8 cellular contexts compared by ENCODE assay signal in genomic region chr16:5025171-5025632, GRCh38. TPM values are rescaled to one million over a fixed set of nuclear protein-coding genes. Genes with fewer than 3 reads are reported as not detected.
DNase-seq lines count a peak whose midpoint lies in the region; ATAC-seq and TF ChIP-seq lines count a peak whose summit lies in the region.

No MANE protein-coding gene starts in this region.

- H3K36me3 Mint-ChIP-seq in activated CD8-positive, alpha-beta T cell treated with anti-CD3 and anti-CD28 coated beads for 36 hours (ENCODE audit: low read depth), result no peaks in the 10 kb centered on the region
- H3K36me3 Mint-ChIP-seq in activated CD8-positive, alpha-beta T cell treated with anti-CD3 and anti-CD28 coated beads, Interleukin-2, amount 10 ng/mL, durations not matched to agents 7 days and 5 days (ENCODE audit: low read depth), result no peaks in the 10 kb centered on the region

- H3K27ac ChIP-seq in spleen (no peak overlapping the region), upper lobe of left lung (no peak overlapping the region)

- H3K27me3 ChIP-seq in spleen (replicated peaks in 1 of 7), result no peaks in the 10 kb centered on the region
- H3K27me3 ChIP-seq in upper lobe of left lung, result no peaks in the 10 kb centered on the region

- H3K9me3 ChIP-seq in spleen (no peaks in the 10 kb centered on the region), upper lobe of left lung (no peaks in the 10 kb centered on the region)

- DNase-seq in activated CD8-positive, alpha-beta T cell treated with anti-CD3 and anti-CD28 coated beads for 36 hours, result peak; percentile 24
- DNase-seq in activated CD8-positive, alpha-beta T cell treated with anti-CD3 and anti-CD28 coated beads, Interleukin-2, amount 10 ng/mL, durations not matched to agents 7 days and 5 days, result no peak
- DNase-seq in NCI-H82 (lab: John Stamatoyannopoulos, UW) (peak; percentile 77), fibroblast of pulmonary artery (ENCODE audit: low read depth) (peak; percentile 23), superior temporal gyrus (ENCODE audit: extremely low spot score) (peak; percentile 87), spleen (no peak), upper lobe of left lung (no peak)

- POLR2A ChIA-PET in activated CD8-positive, alpha-beta T cell treated with anti-CD3 and anti-CD28 coated beads for 36 hours (lab: Charles Lee), result no interaction called here
- POLR2A ChIA-PET in activated CD8-positive, alpha-beta T cell treated with anti-CD3 and anti-CD28 coated beads, Interleukin-2, amount 10 ng/mL, durations not matched to agents 7 days and 5 days (lab: Charles Lee), result no interaction called here

- no peak overlapping the region for H3K27ac Mint-ChIP-seq in activated CD8-positive, alpha-beta T cell treated with anti-CD3 and anti-CD28 coated beads for 36 hours
- H3K27ac Mint-ChIP-seq in activated CD8-positive, alpha-beta T cell treated with anti-CD3 and anti-CD28 coated beads, Interleukin-2, amount 10 ng/mL, durations not matched to agents 7 days and 5 days, result no peak overlapping the region

- TF ChIP-seq CTCF in activated CD8-positive, alpha-beta T cell treated with anti-CD3 and anti-CD28 coated beads for 36 hours (IDR thresholded peaks at IDR 0.05), result no peak
- TF ChIP-seq CTCF in fibroblast of pulmonary artery (IDR thresholded peaks at IDR 0.05; ENCODE audit: low read length, missing control alignments) (peak; percentile 33), spleen (IDR thresholded peaks at IDR 0.05 in 8 of 11, conservative IDR thresholded peaks at IDR 0.05 in 3 of 11) (peak in 2 of 11 experiments; percentile 8 to 38), upper lobe of left lung (IDR thresholded peaks at IDR 0.05) (no peak)

- intact Hi-C loops in activated CD8-positive, alpha-beta T cell treated with anti-CD3 and anti-CD28 coated beads for 36 hours (cut with micrococcal nuclease), result no loop called here
- intact Hi-C loops in spleen (cut with DNase I; ENCODE audit: low total_unique reads), result no loop called here

- CTCF ChIA-PET in activated CD8-positive, alpha-beta T cell treated with anti-CD3 and anti-CD28 coated beads for 36 hours (lab: Charles Lee), result interaction anchor here (1.1 to 2.0 kb wide), 2 partner anchors 8 to 475 kb away, joined by 3 to 4 read pairs; partner anchors contain the start of gene NAGPA
- CTCF ChIA-PET in activated CD8-positive, alpha-beta T cell treated with anti-CD3 and anti-CD28 coated beads, Interleukin-2, amount 10 ng/mL, durations not matched to agents 7 days and 5 days (lab: Charles Lee), result no interaction called here

- H3K4me3 Mint-ChIP-seq in activated CD8-positive, alpha-beta T cell treated with anti-CD3 and anti-CD28 coated beads for 36 hours, result no peak overlapping the region
- no peak overlapping the region for H3K4me3 Mint-ChIP-seq in activated CD8-positive, alpha-beta T cell treated with anti-CD3 and anti-CD28 coated beads, Interleukin-2, amount 10 ng/mL, durations not matched to agents 7 days and 5 days

- no peaks in the 10 kb centered on the region for H3K9me3 Mint-ChIP-seq in activated CD8-positive, alpha-beta T cell treated with anti-CD3 and anti-CD28 coated beads for 36 hours
- no peaks in the 10 kb centered on the region for H3K9me3 Mint-ChIP-seq in activated CD8-positive, alpha-beta T cell treated with anti-CD3 and anti-CD28 coated beads, Interleukin-2, amount 10 ng/mL, durations not matched to agents 7 days and 5 days (ENCODE audit: insufficient read depth)

- no peaks in the 10 kb centered on the region for H3K4me1 Mint-ChIP-seq in activated CD8-positive, alpha-beta T cell treated with anti-CD3 and anti-CD28 coated beads for 36 hours (ENCODE audit: low read depth)
- peaks cover 3% of the 10 kb centered on the region for H3K4me1 Mint-ChIP-seq in activated CD8-positive, alpha-beta T cell treated with anti-CD3 and anti-CD28 coated beads, Interleukin-2, amount 10 ng/mL, durations not matched to agents 7 days and 5 days (ENCODE audit: low read depth)

- H3K4me1 ChIP-seq in spleen (no peaks in the 10 kb centered on the region), upper lobe of left lung (no peaks in the 10 kb centered on the region)

- H3K27me3 Mint-ChIP-seq in activated CD8-positive, alpha-beta T cell treated with anti-CD3 and anti-CD28 coated beads for 36 hours, result no peaks in the 10 kb centered on the region
- H3K27me3 Mint-ChIP-seq in activated CD8-positive, alpha-beta T cell treated with anti-CD3 and anti-CD28 coated beads, Interleukin-2, amount 10 ng/mL, durations not matched to agents 7 days and 5 days (ENCODE audit: low read depth), result no peaks in the 10 kb centered on the region

- WGBS in spleen, 5 donors, result 61 to 73% (median 67%) methylated on average over 10 to 17 of the region's 17 CpGs
- 64 to 75% methylated on average over 13 to 16 of the region's 17 CpGs for WGBS in upper lobe of left lung, 2 donors

- peaks cover 0 to 57% (median 27%) of the 10 kb centered on the region in 6 donors for H3K36me3 ChIP-seq in spleen
- peaks cover 0 to 39% (median 26%) of the 10 kb centered on the region in 4 donors for H3K36me3 ChIP-seq in upper lobe of left lung

- no peak overlapping the region for H3K4me3 ChIP-seq in fibroblast of pulmonary artery (replicated peaks; ENCODE audit: low read depth, low read length)
- H3K4me3 ChIP-seq in spleen, result no peak overlapping the region
- no peak overlapping the region for H3K4me3 ChIP-seq in upper lobe of left lung

- TF ChIP-seq POLR2A in spleen (IDR thresholded peaks at IDR 0.05), result no peak
- TF ChIP-seq POLR2A in upper lobe of left lung (IDR thresholded peaks at IDR 0.05), result no peak

- no peak for TF ChIP-seq EP300 in upper lobe of left lung (IDR thresholded peaks at IDR 0.05)

- ATAC-seq in activated CD8-positive, alpha-beta T cell treated with anti-CD3 and anti-CD28 coated beads for 36 hours, result no peak
- ATAC-seq in activated CD8-positive, alpha-beta T cell treated with anti-CD3 and anti-CD28 coated beads, Interleukin-2, amount 10 ng/mL, durations not matched to agents 7 days and 5 days, result no peak
- ATAC-seq in upper lobe of left lung (ENCODE audit: low FRiP score in 2 of 2) (no peak), HG03460 (IDR thresholded peaks at IDR 0.05; ENCODE audit: unreplicated experiment) (no peak)

RNA-seq across cellular contexts. Expression of gene NAGPA, which starts 8.5 kb away (rescaled TPM):
- 10 to 100 TPM; 10.1 to 11.3 TPM for total RNA-seq in activated CD8-positive, alpha-beta T cell treated with anti-CD3 and anti-CD28 coated beads for 36 hours
- total RNA-seq in activated CD8-positive, alpha-beta T cell treated with anti-CD3 and anti-CD28 coated beads, Interleukin-2, amount 10 ng/mL, durations not matched to agents 7 days and 5 days, result 10 to 100 TPM; 15.6 TPM
- total RNA-seq in spleen, result 10 to 100 TPM; 16.2 to 41.8 (median 25.4) TPM
- 10 to 100 TPM; 11.8 to 17.7 (median 14.8) TPM for polyA plus RNA-seq in spleen
- 10 to 100 TPM; 18.1 to 82.8 (median 25.8) TPM for total RNA-seq in upper lobe of left lung

RNA-seq across cellular contexts. Expression of gene C16orf89, which starts 40.6 kb away (rescaled TPM):
- total RNA-seq in activated CD8-positive, alpha-beta T cell treated with anti-CD3 and anti-CD28 coated beads for 36 hours, result not detected
- not detected for total RNA-seq in activated CD8-positive, alpha-beta T cell treated with anti-CD3 and anti-CD28 coated beads, Interleukin-2, amount 10 ng/mL, durations not matched to agents 7 days and 5 days
- 1 to 10 TPM in 4 of 7 donors, under 1 TPM in 2, not detected in 1; 0.34 to 2.5 (median 1.5) TPM for total RNA-seq in spleen
- polyA plus RNA-seq in spleen, result 1 to 10 TPM; 1.7 to 5.7 (median 4.0) TPM
- 100 to 1,000 TPM in 5 of 6 donors, 10 to 100 TPM in 1; 45.7 to 272 (median 174) TPM for total RNA-seq in upper lobe of left lung

RNA-seq across cellular contexts. Expression of gene ALG1, which starts 46.4 kb away (rescaled TPM):
- total RNA-seq in activated CD8-positive, alpha-beta T cell treated with anti-CD3 and anti-CD28 coated beads for 36 hours, result 10 to 100 TPM; 16.8 to 17.2 TPM
- 10 to 100 TPM; 23.8 to 25.8 TPM for total RNA-seq in activated CD8-positive, alpha-beta T cell treated with anti-CD3 and anti-CD28 coated beads, Interleukin-2, amount 10 ng/mL, durations not matched to agents 7 days and 5 days
- 10 to 100 TPM; 18.4 to 46.2 (median 24.8) TPM for total RNA-seq in spleen
- 10 to 100 TPM; 13.0 to 18.6 (median 17.0) TPM for polyA plus RNA-seq in spleen
- total RNA-seq in upper lobe of left lung, result 10 to 100 TPM; 10.5 to 24.0 (median 21.9) TPM

Comparison
In these comparisons a context has a peak if more than half of its experiments do, and no peak if none do; other contexts are left out.
1. DNase-seq: peak in activated CD8-positive, alpha-beta T cell treated with anti-CD3 and anti-CD28 coated beads for 36 hours (single experiment), NCI-H82 (single experiment), fibroblast of pulmonary artery (single experiment) and superior temporal gyrus (single experiment); none in activated CD8-positive, alpha-beta T cell treated with anti-CD3 and anti-CD28 coated beads, Interleukin-2, amount 10 ng/mL, durations not matched to agents 7 days and 5 days (single experiment), spleen (single experiment) and upper lobe of left lung (0 of 2).
2. RNA of gene C16orf89, which starts 40.6 kb away (total RNA-seq): 45.7 to 272 TPM in upper lobe of left lung; 0.34 to 2.5 TPM in spleen, not detected in activated CD8-positive, alpha-beta T cell treated with anti-CD3 and anti-CD28 coated beads for 36 hours and not detected in activated CD8-positive, alpha-beta T cell treated with anti-CD3 and anti-CD28 coated beads, Interleukin-2, amount 10 ng/mL, durations not matched to agents 7 days and 5 days; every median in the first group is over 10 times any median in the second.